Comparison of ENCODE assay signal across 9 cellular contexts in genomic region chrX:1592863-1593201, GRCh38. TPM values are rescaled to one million over a fixed set of nuclear protein-coding genes. Genes with fewer than 3 reads are reported as not detected.
DNase-seq lines count a peak whose midpoint lies in the region; TF ChIP-seq lines count a peak whose summit lies in the region.
"Had no signal": no experiment of that assay in that cellular context is flagged by ENCODE, and none has a peak within 500 bp of the region (broad histone marks: within the 10 kb centered on the region; RNA-seq: fewer than 3 reads in every experiment).

No MANE protein-coding gene starts in this region.

- H3K36me3 ChIP-seq in H7 (replicated peaks; ENCODE audit: control insufficient read depth, insufficient read depth, low read length) = peaks cover 21% of the 10 kb centered on the region
- H3K36me3 ChIP-seq in osteoblast (ENCODE audit: insufficient read depth, low read length) = peaks cover 38% of the 10 kb centered on the region

- peak overlapping the region; percentile 93 for H3K4me2 ChIP-seq in osteoblast (ENCODE audit: insufficient read depth, low read length)

- no TSS peak for BruUV-seq in Calu3 (replicated peaks; lab: Mats Ljungman, UMichigan)

- H3K4me3 Mint-ChIP-seq in Calu3 (ENCODE audit: low read depth, unreplicated experiment) = peak overlapping the region; percentile 83

- H4K20me1 ChIP-seq in osteoblast (ENCODE audit: insufficient read depth, low read length) = peaks cover 45% of the 10 kb centered on the region

- peak overlapping the region; percentile 76 for H3K27ac ChIP-seq in osteoblast (ENCODE audit: low read depth, low read length)

- peaks cover 8% of the 10 kb centered on the region for H3K4me1 ChIP-seq in osteoblast (ENCODE audit: insufficient read depth, low read length)

- DNase-seq in Calu3 (no peak), H7 (peak; percentile 71), epithelial cell of proximal tubule (ENCODE audit: low read depth) (no peak), osteoblast (ENCODE audit: insufficient read length, low spot score, missing footprints) (peak; percentile 97), EL (no peak), NCI-H774 (lab: John Stamatoyannopoulos, UW) (no peak)
- DNase-seq in activated CD4-positive, alpha-beta T cell treated with anti-CD3 and anti-CD28 coated beads for 48 hours = no peak

- peaks cover 60% of the 10 kb centered on the region for H3K79me2 ChIP-seq in osteoblast (ENCODE audit: insufficient read depth, low read length)

- peaks cover 47% of the 10 kb centered on the region for H3K36me3 Mint-ChIP-seq in Calu3 (ENCODE audit: insufficient read depth, unreplicated experiment)

- H3K4me3 ChIP-seq in H7 (ENCODE audit: insufficient read depth, low read depth, low read length) (peak overlapping the region; percentile 81), epithelial cell of proximal tubule (ENCODE audit: low read depth, low read length) (peak overlapping the region; percentile 86), osteoblast (ENCODE audit: insufficient read depth, low read length) (peak overlapping the region; percentile 91)

- TF ChIP-seq CTCF in Calu3 (IDR thresholded peaks at IDR 0.05; ENCODE audit: unreplicated experiment) (no peak), epithelial cell of proximal tubule (conservative IDR thresholded peaks at IDR 0.05; ENCODE audit: low read depth, low read length) (no peak), osteoblast (IDR thresholded peaks at IDR 0.05; ENCODE audit: extremely low read depth, low read depth, low read length) (no peak)

- H3K4me1 Mint-ChIP-seq in Calu3 (ENCODE audit: low read depth, unreplicated experiment) = no peaks in the 10 kb centered on the region

- H3K27me3 Mint-ChIP-seq in Calu3 (ENCODE audit: unreplicated experiment) = no peaks in the 10 kb centered on the region

- H3K9me3 ChIP-seq in osteoblast (ENCODE audit: low read depth, low read length) = no peaks in the 10 kb centered on the region

- CTCF ChIA-PET in Calu3 (lab: Charles Lee) = no interaction called here

- peak overlapping the region; percentile 35 for H2AFZ ChIP-seq in osteoblast (ENCODE audit: low read length)

- H3K27ac Mint-ChIP-seq in Calu3 (ENCODE audit: unreplicated experiment) = peak overlapping the region; percentile 79

- intact Hi-C loops in Calu3 (cut with micrococcal nuclease; ENCODE audit: unreplicated experiment) = no loop called here

- no peaks in the 10 kb centered on the region for H3K9me3 Mint-ChIP-seq in Calu3 (ENCODE audit: low read depth, unreplicated experiment)

- H3K27me3 ChIP-seq in H7 (ENCODE audit: control insufficient read depth, insufficient read depth, low read length) (peaks cover 1% of the 10 kb centered on the region; the same call in 1 of the 2 replicates), osteoblast (ENCODE audit: insufficient read depth, low read length) (no peaks in the 10 kb centered on the region)

TF ChIP-seq in PFSK-1, 5 proteins besides CTCF, POLR2A, EP300 and RAD21:
- TF ChIP-seq SIN3A (IDR thresholded peaks at IDR 0.05; ENCODE audit: borderline replicate concordance, insufficient read depth, low read length) (peak; percentile 8; the same call in 1 of the 2 replicates), POLR2AphosphoS5 (IDR thresholded peaks at IDR 0.05; ENCODE audit: low read depth, low read length) (no peak)

RNA-seq across cellular contexts. Expression of gene AKAP17A, which starts 1.4 kb away (rescaled TPM):
- total RNA-seq in Calu3 (2022) (39.4 and 39.9 TPM in 2 replicates), epithelial cell of proximal tubule (32.7 and 37.0 TPM in 2 replicates), osteoblast (17.7 and 18.5 TPM in 2 replicates)
- total RNA-seq in H7 (2014; rRNA removed; shearing (Covaris generic)) = 52.9 and 76.2 TPM in 2 replicates
- 75.2 TPM for polyA plus RNA-seq in PFSK-1 (2012; ENCODE audit: insufficient read length, low read depth)

RNA-seq across cellular contexts. Expression of gene ASMT, which starts 22.0 kb away (rescaled TPM):
- total RNA-seq in Calu3 (2022) = not detected in 2 replicates
- 0.14 and 0.44 TPM in 2 replicates for total RNA-seq in H7 (2014; rRNA removed; shearing (Covaris generic))
- polyA plus RNA-seq in PFSK-1 (2012; ENCODE audit: insufficient read length, low read depth) = not detected
- total RNA-seq in epithelial cell of proximal tubule = not detected in 2 replicates
- total RNA-seq in osteoblast = 0.36 TPM in 1 of 2 replicates, not detected in the other
- total RNA-seq: LHCN-M2 had no signal

RNA-seq across cellular contexts. Expression of gene P2RY8, which starts 55.8 kb away (rescaled TPM):
- total RNA-seq in Calu3 (2022) (0.07 TPM in 1 of 2 replicates, not detected in the other), epithelial cell of proximal tubule (not detected in 2 replicates), osteoblast (under 0.01 TPM in 1 of 2 replicates, not detected in the other)
- total RNA-seq in H7 (2014; rRNA removed; shearing (Covaris generic)) = 0.03 and 0.15 TPM in 2 replicates
- polyA plus RNA-seq in PFSK-1 (2012; ENCODE audit: insufficient read length, low read depth) = 0.06 TPM

Comparison
In these comparisons a context has a peak if more than half of its experiments do, and no peak if none do; other contexts are left out.
1. DNase-seq: peak in H7 (single experiment) and osteoblast (single experiment); none in Calu3 (single experiment), epithelial cell of proximal tubule (single experiment), EL (single experiment), NCI-H774 (single experiment) and activated CD4-positive, alpha-beta T cell treated with anti-CD3 and anti-CD28 coated beads for 48 hours (single experiment).
2. Peak in every context shown above with its lines, with median percentiles within 50 percentile points of each other: H3K4me3 ChIP-seq.